Comparison of ENCODE assay signal across 20 cellular contexts in the genomic region with DNA sequence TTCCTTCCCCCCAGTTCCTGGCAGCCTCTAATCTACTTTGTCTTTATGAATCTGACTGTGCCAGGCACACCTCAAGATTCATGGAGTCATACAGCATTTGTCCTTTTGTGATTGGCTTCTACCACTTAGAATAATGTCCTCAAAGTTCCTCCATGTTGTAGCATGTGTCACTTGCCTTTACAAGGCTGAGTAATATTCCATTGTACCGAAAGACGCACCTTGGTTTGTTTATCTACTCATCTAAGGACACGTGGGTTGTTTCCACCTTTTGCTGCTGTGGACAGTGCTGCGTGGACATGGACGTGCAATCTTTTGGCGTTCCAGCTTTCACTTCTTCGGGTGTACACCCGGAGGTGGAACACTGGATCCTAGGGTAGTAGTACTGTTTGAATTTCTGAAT. TPM values are rescaled to one million over a fixed set of nuclear protein-coding genes. Genes with fewer than 3 reads are reported as not detected.
A peak's percentile ranks its signal among the peaks of the same experiment; 100 is the strongest.
DNase-seq lines count a peak whose midpoint lies in the region; ATAC-seq, FAIRE-seq and TF ChIP-seq lines count a peak whose summit lies in the region.
"Had no signal": no experiment of that assay in that cellular context is flagged by ENCODE, and none has a peak within 500 bp of the region (broad histone marks: within the 10 kb centered on the region; RNA-seq: fewer than 3 reads in every experiment).

No MANE protein-coding gene starts in this region.

- no peak overlapping the region for H2BK20ac ChIP-seq in H9 (ENCODE audit: low read depth, low read length, poor library complexity, severe bottlenecking)

- H3K4me3 ChIP-seq in BLaER1, result no peak overlapping the region
- H3K4me3 ChIP-seq in K562, result no peak overlapping the region
- H3K4me3 ChIP-seq in keratinocyte (ENCODE audit: control insufficient read depth in 2 of 3, extremely low read depth in 1 of 3, insufficient read depth in 2 of 3, low read depth in 1 of 3, low read length in 3 of 3), result no peak overlapping the region
- H3K4me3 ChIP-seq: GM12878, MG63, SJCRH30 had no signal

- H3K79me2 ChIP-seq in K562 (ENCODE audit: control insufficient read depth, insufficient read depth, low read length) (no peaks in the 10 kb centered on the region), keratinocyte (ENCODE audit: control insufficient read depth, insufficient read depth, low read length) (no peaks in the 10 kb centered on the region), H9 (ENCODE audit: insufficient read depth, low read length) (no peaks in the 10 kb centered on the region)

- H4K5ac ChIP-seq in H9 (ENCODE audit: insufficient read length, low read depth, low read length), result no peak overlapping the region

- no peaks in the 10 kb centered on the region for H3K9me3 ChIP-seq in BLaER1
- H3K9me3 ChIP-seq in K562 (replicated peaks; ENCODE audit: control insufficient read depth, insufficient read depth, low read depth, low read length), result no peaks in the 10 kb centered on the region
- no peaks in the 10 kb centered on the region for H3K9me3 ChIP-seq in keratinocyte (ENCODE audit: control insufficient read depth, low read depth, low read length)
- no peaks in the 10 kb centered on the region for H3K9me3 ChIP-seq in H9 (ENCODE audit: control insufficient read depth, low read depth, low read length)
- H3K9me3 ChIP-seq: MG63, SJCRH30 had no signal

- CTCF ChIA-PET in K562 (lab: Yijun Ruan, JAX; ENCODE audit: low intra/inter-chr PET ratio), result no interaction called here

- no peak overlapping the region for H2AK5ac ChIP-seq in H9 (ENCODE audit: insufficient read length, low read length)

- no peak overlapping the region for H3T11ph ChIP-seq in H9 (ENCODE audit: low read length)

- H3K36me3 ChIP-seq in BLaER1, result peaks cover 50% of the 10 kb centered on the region
- H3K36me3 ChIP-seq in K562 (ENCODE audit: control insufficient read depth, insufficient read depth, low read length), result peaks cover 50% of the 10 kb centered on the region
- peaks cover 16 to 20% of the 10 kb centered on the region in 2 experiments for H3K36me3 ChIP-seq in keratinocyte (ENCODE audit: control insufficient read depth in 2 of 2, extremely low read depth in 1 of 2, insufficient read depth in 2 of 2, low read length in 2 of 2)

- no peak overlapping the region for H3K27ac Mint-ChIP-seq in H9

- H3K4me2 ChIP-seq in BLaER1, result peak overlapping the region; percentile 87; the same call in 1 of the 2 replicates
- no peak overlapping the region for H3K4me2 ChIP-seq in K562 (ENCODE audit: insufficient read depth, low read length)
- H3K4me2 ChIP-seq in keratinocyte (ENCODE audit: control insufficient read depth, extremely low read depth, insufficient read depth, low read depth, low read length), result no peak overlapping the region
- H3K4me2 ChIP-seq in H9 (ENCODE audit: insufficient read depth, insufficient read length, low read length), result no peak overlapping the region

- peaks cover 36% of the 10 kb centered on the region for H4K20me1 ChIP-seq in BLaER1
- no peaks in the 10 kb centered on the region for H4K20me1 ChIP-seq in K562 (replicated peaks; ENCODE audit: control insufficient read depth, insufficient read depth, low read length)
- peaks cover 2% of the 10 kb centered on the region for H4K20me1 ChIP-seq in keratinocyte (ENCODE audit: control insufficient read depth, extremely low read depth, insufficient read depth, low read length)
- H4K20me1 ChIP-seq in H9 (ENCODE audit: control insufficient read depth, insufficient read depth, insufficient read length), result no peaks in the 10 kb centered on the region

- no peaks in the 10 kb centered on the region for H3K9me3 Mint-ChIP-seq in H9

- no peak overlapping the region for H3K27ac ChIP-seq in BLaER1
- no peak overlapping the region for H3K27ac ChIP-seq in K562 (ENCODE audit: extremely low read depth, low read depth, low read length)
- H3K27ac ChIP-seq in keratinocyte (ENCODE audit: control insufficient read depth, insufficient read depth, low read length), result peak overlapping the region; percentile 75
- no peak overlapping the region for H3K27ac ChIP-seq in H9 (ENCODE audit: insufficient read length, low read depth, low read length)
- H3K27ac ChIP-seq: SJCRH30 had no signal

- DNase-seq in GM18507 (ENCODE audit: extremely low spot score, insufficient read length, low read depth), result no peak
- DNase-seq in K562 (ENCODE audit: extremely low read depth in 1 of 4, low spot score in 3 of 4), result no peak
- no peak for DNase-seq in keratinocyte (ENCODE audit: low read depth, low spot score)
- DNase-seq in H9, result no peak
- DNase-seq in NCI-H2029 treated with DMSO at 0.1 percent for 48 hours (lab: John Stamatoyannopoulos, UW), result no peak
- no peak for DNase-seq in activated T-cell treated with anti-CD3 and anti-CD28 coated beads, Interleukin-2, amount 50 U/mL, for 1 hour
- DNase-seq in DMS79 (lab: John Stamatoyannopoulos, UW), result no peak
- DNase-seq: MG63, NCI-H1092, NCI-H146, NCI-H2227 treated with DMSO at 0.1 percent for 48 hours, NCI-H524 treated with DMSO at 0.1 percent for 48 hours, RPMI8226, SJCRH30 had no signal

- H3K9ac ChIP-seq in BLaER1 (no peak overlapping the region), K562 (ENCODE audit: insufficient read depth in 1 of 2, low read depth in 2 of 2, low read length in 2 of 2) (no peak overlapping the region), keratinocyte (ENCODE audit: control insufficient read depth, extremely low read depth, insufficient read depth, low read length) (peak overlapping the region; percentile 45), H9 (ENCODE audit: extremely low read depth, insufficient read length, low read length) (no peak overlapping the region)

- H3K4me1 ChIP-seq in BLaER1 (peaks cover 87% of the 10 kb centered on the region), K562 (replicated peaks in 1 of 2; ENCODE audit: control insufficient read depth in 2 of 2, insufficient read depth in 2 of 2, low read length in 2 of 2) (peaks cover 0 to 6% of the 10 kb centered on the region in 2 experiments; a peak in 2 of 5 replicates), keratinocyte (ENCODE audit: control insufficient read depth, extremely low read depth, insufficient read depth, low read length) (peaks cover 25% of the 10 kb centered on the region), H9 (ENCODE audit: insufficient read depth, low read length) (no peaks in the 10 kb centered on the region)
- H3K4me1 ChIP-seq: SJCRH30 had no signal

- no peak overlapping the region for H4K8ac ChIP-seq in H9 (replicated peaks; ENCODE audit: insufficient read length, low read depth, low read length)

- H3K79me1 ChIP-seq in H9 (ENCODE audit: insufficient read depth, low read depth, low read length, poor library complexity, severe bottlenecking), result no peaks in the 10 kb centered on the region

- in situ Hi-C loops in K562 (cut with MboI), result loop anchor here (5.0 kb wide), 1 partner anchor 62 kb away; no protein-coding TSS in a partner anchor

- no peak overlapping the region for H3K14ac ChIP-seq in H9 (ENCODE audit: insufficient read depth, low read length)

- no peak overlapping the region for H3K23ac ChIP-seq in H9 (ENCODE audit: insufficient read length, low read depth, low read length)

- peaks cover 13 to 48% (median 30%) of the 10 kb centered on the region in 3 experiments; a peak in 6 of 7 replicates for H3K36me3 Mint-ChIP-seq in H9 (ENCODE audit: insufficient read depth in 1 of 3, low read depth in 3 of 3)

- H2BK12ac ChIP-seq in H9 (ENCODE audit: insufficient read length, low read depth, low read length), result no peak overlapping the region

- TF ChIP-seq CTCF in K562 (IDR thresholded peaks at IDR 0.05 in 2 of 3, conservative IDR thresholded peaks at IDR 0.05 in 1 of 3; ENCODE audit: insufficient read depth in 2 of 3, low read depth in 1 of 3, low read length in 3 of 3), result no peak
- TF ChIP-seq CTCF in keratinocyte (optimal IDR thresholded peaks at IDR 0.05 in 1 of 3, IDR thresholded peaks at IDR 0.05 in 1 of 3, conservative IDR thresholded peaks at IDR 0.05 in 1 of 3; ENCODE audit: extremely low read depth in 1 of 3, insufficient read depth in 2 of 3, low read length in 3 of 3), result no peak
- TF ChIP-seq CTCF in H9 (conservative IDR thresholded peaks at IDR 0.05), result no peak

- H2AFZ ChIP-seq in K562 (ENCODE audit: low read depth, low read length) (no peak overlapping the region), keratinocyte (ENCODE audit: control insufficient read depth, low read length) (no peak overlapping the region), H9 (ENCODE audit: low read length) (no peak overlapping the region)

- POLR2A ChIA-PET in K562 (lab: Yijun Ruan, JAX), result no interaction called here

- no peak overlapping the region for H2BK15ac ChIP-seq in H9 (ENCODE audit: low read depth, low read length)

- no peak for TF ChIP-seq RAD21 in K562 (CRISPR knock-in tag; conservative IDR thresholded peaks at IDR 0.05 in 1 of 2, IDR thresholded peaks at IDR 0.05 in 1 of 2)

- no peak overlapping the region for H3K56ac ChIP-seq in H9 (ENCODE audit: insufficient read length, low read depth, low read length)

- no peak overlapping the region for H4K91ac ChIP-seq in H9 (ENCODE audit: insufficient read length, low read depth, low read length)

- no peaks in the 10 kb centered on the region for H3K27me3 Mint-ChIP-seq in H9 (ENCODE audit: low read depth)

- H3K4me3 Mint-ChIP-seq in H9, result no peak overlapping the region
- H3K4me3 Mint-ChIP-seq: CD14-positive monocyte had no signal

- no peaks in the 10 kb centered on the region for H3K9me1 ChIP-seq in K562 (ENCODE audit: control insufficient read depth, insufficient read depth, low read length)
- H3K9me1 ChIP-seq in keratinocyte (ENCODE audit: control insufficient read depth, extremely low read depth, insufficient read depth, low read length), result no peaks in the 10 kb centered on the region

- ATAC-seq in K562, result no peak

- H3K27me3 ChIP-seq in BLaER1 (no peaks in the 10 kb centered on the region), K562 (ENCODE audit: control insufficient read depth in 2 of 2, insufficient read depth in 2 of 2, low read length in 2 of 2) (no peaks in the 10 kb centered on the region), keratinocyte (ENCODE audit: control insufficient read depth, extremely low read depth, insufficient read depth, low read length) (no peaks in the 10 kb centered on the region), H9 (ENCODE audit: insufficient read depth, low read length) (no peaks in the 10 kb centered on the region)
- H3K27me3 ChIP-seq: MG63, SJCRH30 had no signal

- no peak overlapping the region for H3K18ac ChIP-seq in H9 (ENCODE audit: insufficient read length, low read depth, low read length)

- intact Hi-C loops in K562 (cut with micrococcal nuclease), result no loop called here

- no peaks in the 10 kb centered on the region for H3K23me2 ChIP-seq in H9 (ENCODE audit: insufficient read length, low read depth, low read length, poor library complexity, severe bottlenecking)

- BruUV-seq in K562 (replicated peaks; lab: Mats Ljungman, UMichigan), result no TSS peak

- WGBS in K562 (ENCODE audit: insufficient coverage, low coverage, missing lambda C conversion rate), result 85% methylated on average over 8 of the region's 8 CpGs
- WGBS in H9 (ENCODE audit: extremely low coverage, insufficient read length, low lambda C conversion rate), result no CpG with 5 or more reads among the region's 8 CpGs

- TF ChIP-seq POLR2A in K562 (conservative IDR thresholded peaks at IDR 0.05), result no peak

- H2BK5ac ChIP-seq in H9 (ENCODE audit: insufficient read length, low read length), result no peak overlapping the region

- no peaks in the 10 kb centered on the region for H3K4me1 Mint-ChIP-seq in H9

- dilution Hi-C loops in keratinocyte (cut with MboI; ENCODE audit: extremely low pct_ligation_motif_present, low sequenced_read_pairs), result no loop called here

- TF ChIP-seq EP300 in K562 (IDR thresholded peaks at IDR 0.05; ENCODE audit: low read length), result no peak

- FAIRE-seq in GM18507 (lab: Jason Lieb, UNC) (peak; percentile 33), K562 (lab: Jason Lieb, UNC) (peak; percentile 62), keratinocyte (lab: Jason Lieb, UNC) (no peak)
- FAIRE-seq: G401.6, GM12878, H54, HepG2 had no signal

- H2BK120ac ChIP-seq in H9 (ENCODE audit: low read depth, low read length, poor library complexity, severe bottlenecking), result no peak overlapping the region

- no peak overlapping the region for H3K4ac ChIP-seq in H9 (ENCODE audit: low read depth, low read length)

RNA-seq across cellular contexts. Expression of gene ANAPC7, which starts 33.5 kb away (rescaled TPM):
- 295 and 475 TPM in 2 replicates for total RNA-seq in K562 (2011; cell fraction: chromatin; rRNA removed; ENCODE audit: low replicate concordance)
- 136 and 138 TPM in 2 replicates for total RNA-seq in K562 (2011; cell fraction: nucleolus; rRNA removed)
- 230 and 322 TPM in 2 replicates for total RNA-seq in K562 (2011; cell fraction: nucleoplasm; rRNA removed)
- total RNA-seq in K562 (2014; rRNA removed) (118 and 119 TPM in 2 replicates), K562 (2014; rRNA removed; fragmentation: Illumina TruSeq; extraction: Trizol) (109 and 121 TPM in 2 replicates), K562 (2015; rRNA removed; fragmentation: Illumina TruSeq; extraction: Trizol) (107 and 114 TPM in 2 replicates), K562 (2021) (99.1 and 107 TPM in 2 replicates), H9 (2021) (87.7 and 91.1 TPM in 2 replicates)
- polyA plus RNA-seq in K562 (2011; rRNA removed) (134 and 158 TPM in 2 replicates), K562 (2014; fragmentation: Illumina TruSeq; extraction: Trizol) (105 and 106 TPM in 2 replicates), K562 (2014; fragmentation: Nextera tagmentation; extraction: Ambion mirVana) (10 to 100 TPM; 46.7 to 63.4 TPM), K562 (2014; rRNA removed) (133 and 138 TPM in 2 replicates), keratinocyte (49.4 to 68.2 TPM (median 52.8 TPM) in 3 replicates)
- polyA plus RNA-seq in K562 (2011; cell fraction: cytosol; rRNA removed), result 72.8 and 77.2 TPM in 2 replicates
- 117 and 126 TPM in 2 replicates for polyA plus RNA-seq in K562 (2011; cell fraction: nucleus; rRNA removed)
- polyA plus RNA-seq in K562 (2012), result 72.3 and 75.8 TPM in 2 replicates
- polyA minus RNA-seq in K562 (2011; rRNA and poly(A)+ RNA removed), result 165 and 173 TPM in 2 replicates
- polyA minus RNA-seq in K562 (2011; cell fraction: cytosol; rRNA and poly(A)+ RNA removed), result 57.4 and 61.7 TPM in 2 replicates
- 25.3 and 47.7 TPM in 2 replicates for polyA minus RNA-seq in K562 (2011; cell fraction: nucleus; rRNA and poly(A)+ RNA removed)
- polyA plus RNA-seq in keratinocyte (2011; ENCODE audit: low read depth), result 39.5 TPM
- 31.8 and 40.1 TPM in 2 replicates for polyA plus RNA-seq in keratinocyte (2011; cell fraction: cytosol; rRNA removed)
- polyA plus RNA-seq in keratinocyte (2011; cell fraction: nucleus; rRNA removed), result 120 and 131 TPM in 2 replicates
- 35.8 and 37.4 TPM in 2 replicates for polyA plus RNA-seq in keratinocyte (2012; ENCODE audit: low replicate concordance)
- polyA minus RNA-seq in keratinocyte, result 32.4 to 67.5 TPM (median 46.2 TPM) in 3 replicates
- 27.4 TPM for polyA minus RNA-seq in keratinocyte (2011; cell fraction: cytosol; rRNA and poly(A)+ RNA removed)
- 24.5 and 52.6 TPM in 2 replicates for polyA minus RNA-seq in keratinocyte (2011; cell fraction: nucleus; rRNA and poly(A)+ RNA removed)
